23 cellular contexts compared by ENCODE assay signal in the genomic region with DNA sequence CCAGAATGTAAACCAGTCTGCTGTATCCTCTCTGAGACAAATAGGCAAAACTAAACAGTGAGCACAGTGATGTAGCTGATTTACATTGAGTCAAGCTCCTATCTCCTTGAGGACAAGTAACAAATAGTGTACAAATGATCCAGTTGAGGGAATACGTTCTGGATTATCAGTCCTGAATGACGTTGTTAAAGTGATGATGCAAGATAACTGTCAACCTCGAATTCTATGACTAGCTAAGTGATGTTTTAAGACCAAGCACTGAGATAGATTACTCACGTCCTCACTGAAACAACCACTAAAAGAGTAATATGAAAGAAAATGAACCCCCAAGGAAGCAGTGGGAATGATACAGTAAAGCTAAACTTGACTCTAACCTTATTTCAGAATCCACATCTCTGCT.
"Had no signal": no experiment of that assay in that cellular context is flagged by ENCODE, and none has a peak within 500 bp of the region (broad histone marks: within the 10 kb centered on the region; RNA-seq: fewer than 3 reads in every experiment).

No MANE protein-coding gene starts in this region.

- DNase-seq: colonic mucosa; dermis blood vessel endothelial cell; esophagus squamous epithelium; foreskin melanocyte; head of caudate nucleus; kidney; left cardiac atrium; left ventricle myocardium inferior; lower lobe of right lung; mesenchymal stem cell; midbrain; nucleus accumbens; ovary; right cardiac atrium; stimulated activated CD4-positive, alpha-beta T cell treated with anti-CD3 and anti-CD28 coated beads, Interleukin-2, amount 100 ng/mL, for 48 hours; stimulated activated naive CD8-positive, alpha-beta T cell treated with anti-CD3 and anti-CD28 coated beads, Interleukin-15, amount 100 ng/mL, for 72 hours; testis; upper lobe of right lung had no signal

- ATAC-seq: left cardiac atrium; lower lobe of right lung; natural killer cell treated with Interleukin-12 subunit alpha and Interleukin-12 subunit beta and Interleukin-15 and Interleukin-18, amount 100 ng/mL, for 72 hours; right cardiac atrium; stimulated activated naive CD8-positive, alpha-beta T cell treated with anti-CD3 and anti-CD28 coated beads, Interleukin-15, amount 100 ng/mL, for 72 hours; upper lobe of right lung had no signal

- H3K4me3 ChIP-seq: colonic mucosa, esophagus squamous epithelium, hepatocyte, left ventricle myocardium inferior, lower lobe of right lung, neural progenitor cell, ovary, smooth muscle cell, testis, tibial nerve, upper lobe of right lung had no signal
